In the genomic region with DNA sequence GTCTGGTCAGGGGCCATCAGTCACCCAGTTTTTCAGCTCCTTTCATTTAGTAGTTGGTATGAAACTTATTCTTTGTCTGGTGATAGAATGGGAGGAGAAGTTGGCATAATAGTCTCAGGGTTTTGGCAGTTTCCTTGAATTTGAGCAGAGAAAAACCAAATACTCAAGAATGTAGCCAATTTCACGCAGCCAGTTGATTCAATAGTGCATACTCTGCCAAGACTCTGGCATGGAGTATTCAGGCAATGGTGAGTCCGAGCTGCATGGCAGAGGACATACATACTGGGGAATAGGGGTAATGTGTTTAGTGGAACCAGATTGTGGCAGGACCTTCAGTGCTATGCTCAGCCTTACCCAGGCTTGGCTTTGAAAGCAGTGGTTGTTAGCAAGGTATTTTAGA, we compare ENCODE assay signal across 1 cellular context.
TF ChIP-seq lines count a peak whose summit lies in the region.

No MANE protein-coding gene starts in this region.

TF ChIP-seq in IMR-90, 13 proteins besides CTCF, POLR2A, EP300 and RAD21 (continued from another document):
- TF ChIP-seq ELK1 (IDR thresholded peaks at IDR 0.05; ENCODE audit: borderline replicate concordance, low read depth, low read length), result no peak
- no peak for TF ChIP-seq CEBPB (IDR thresholded peaks at IDR 0.05; ENCODE audit: low read depth, low read length)
- no peak for TF ChIP-seq RFX5 (IDR thresholded peaks at IDR 0.05; ENCODE audit: low read depth, low read length)
- TF ChIP-seq, protein P1, sequence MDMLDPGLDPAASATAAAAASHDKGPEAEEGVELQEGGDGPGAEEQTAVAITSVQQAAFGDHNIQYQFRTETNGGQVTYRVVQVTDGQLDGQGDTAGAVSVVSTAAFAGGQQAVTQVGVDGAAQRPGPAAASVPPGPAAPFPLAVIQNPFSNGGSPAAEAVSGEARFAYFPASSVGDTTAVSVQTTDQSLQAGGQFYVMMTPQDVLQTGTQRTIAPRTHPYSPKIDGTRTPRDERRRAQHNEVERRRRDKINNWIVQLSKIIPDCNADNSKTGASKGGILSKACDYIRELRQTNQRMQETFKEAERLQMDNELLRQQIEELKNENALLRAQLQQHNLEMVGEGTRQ (IDR thresholded peaks at IDR 0.05; ENCODE audit: low read depth, low read length), result no peak
- TF ChIP-seq MAZ (IDR thresholded peaks at IDR 0.05; ENCODE audit: borderline replicate concordance, low read depth, low read length), result no peak
- TF ChIP-seq CHD1 (IDR thresholded peaks at IDR 0.05; ENCODE audit: low read depth, low read length), result no peak
- TF ChIP-seq NFE2L2 (IDR thresholded peaks at IDR 0.05; ENCODE audit: low read depth, low read length), result no peak
- no peak for TF ChIP-seq SMC3 (IDR thresholded peaks at IDR 0.05; ENCODE audit: low read depth, low read length)
- TF ChIP-seq MXI1 (IDR thresholded peaks at IDR 0.05; ENCODE audit: borderline replicate concordance, low read depth, low read length), result no peak
- TF ChIP-seq RCOR1 (IDR thresholded peaks at IDR 0.05; ENCODE audit: insufficient replicate concordance, low read length), result no peak
